10 cellular contexts compared by ENCODE assay signal in the genomic region with DNA sequence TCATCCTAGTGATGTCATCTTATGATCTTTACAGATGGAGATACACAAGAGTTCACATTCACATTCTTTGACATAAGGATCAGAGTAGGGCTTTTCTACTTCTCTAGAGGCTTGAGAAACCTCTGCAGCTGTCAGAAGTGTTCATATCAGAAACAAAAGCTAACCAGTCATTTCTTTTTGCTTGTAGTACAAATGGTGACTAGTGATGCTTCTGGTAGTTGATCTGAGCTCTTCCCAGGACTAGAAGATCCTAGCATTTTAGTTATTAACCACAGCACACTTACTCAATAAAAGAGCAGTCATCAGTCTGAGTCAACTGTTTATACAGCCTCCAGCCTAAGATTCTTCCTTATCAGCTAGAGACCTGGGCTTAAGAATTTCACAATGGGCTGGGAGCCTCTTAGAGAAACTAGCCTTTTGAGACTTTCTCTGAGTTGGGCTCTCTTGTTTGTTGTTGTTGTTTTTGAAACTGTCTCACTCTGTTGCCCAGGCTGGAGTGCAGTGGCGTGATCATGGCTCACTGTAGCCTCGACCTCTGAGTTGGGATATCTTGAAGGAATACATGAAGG.
DNase-seq lines count a peak whose midpoint lies in the region; ATAC-seq and TF ChIP-seq lines count a peak whose summit lies in the region.
"Had no signal": no experiment of that assay in that cellular context is flagged by ENCODE, and none has a peak within 500 bp of the region (broad histone marks: within the 10 kb centered on the region; RNA-seq: fewer than 3 reads in every experiment).

No MANE protein-coding gene starts in this region.

- H3K9me2 ChIP-seq in PC-9 (ENCODE audit: insufficient read depth) = no peaks in the 10 kb centered on the region; the same call in 1 of the 2 replicates

- H3K79me2 ChIP-seq in PC-9 (ENCODE audit: low read depth) = peaks cover 32% of the 10 kb centered on the region

- no peak overlapping the region for H3K27ac Mint-ChIP-seq in activated T-cell treated with anti-CD3 and anti-CD28 coated beads, Interleukin-2, amount 50 U/mL, for 72 hours

- H3K9me3 Mint-ChIP-seq in activated T-cell treated with anti-CD3 and anti-CD28 coated beads, Interleukin-2, amount 50 U/mL, for 72 hours = no peaks in the 10 kb centered on the region

- DNase-seq in activated T-cell treated with anti-CD3 and anti-CD28 coated beads, Interleukin-2, amount 50 U/mL, for 72 hours = no peak
- DNase-seq in activated T-cell treated with anti-CD3 and anti-CD28 coated beads, Interleukin-2, amount 50 U/mL, for 48 hours = no peak
- DNase-seq in PC-9 (peak; percentile 51 to 99), fibroblast of pulmonary artery (ENCODE audit: low read depth) (peak; percentile 94), stromal cell of bone marrow (ENCODE audit: low read depth) (peak; percentile 77)
- DNase-seq: stimulated activated CD4-positive, alpha-beta T cell treated with anti-CD3 and anti-CD28 coated beads, Interleukin-4, amount 100 ng/mL, for 4 hours had no signal

- H3K36me3 ChIP-seq in PC-9 (ENCODE audit: low read depth) = no peaks in the 10 kb centered on the region; the same call in 1 of the 2 replicates
- H3K36me3 ChIP-seq: cardiac muscle cell had no signal

- no peaks in the 10 kb centered on the region for H4K20me1 ChIP-seq in PC-9 (ENCODE audit: insufficient read depth)

- peak overlapping the region; percentile 84 for H3K4me2 ChIP-seq in PC-9

- CTCF ChIA-PET in PC-9 (lab: Charles Lee) = interaction anchor here (0.6 to 1.1 kb wide), 2 partner anchors 323 to 326 kb away, joined by 3 read pairs; no protein-coding TSS in a partner anchor

- H3K4me1 Mint-ChIP-seq in activated T-cell treated with anti-CD3 and anti-CD28 coated beads, Interleukin-2, amount 50 U/mL, for 72 hours (ENCODE audit: low read depth) = peaks cover 19% of the 10 kb centered on the region

- POLR2A ChIA-PET in PC-9 (lab: Charles Lee; ENCODE audit: unreplicated experiment) = interaction anchor here (0.5 to 0.9 kb wide), 7 partner anchors 27 to 1647 kb away, joined by 3 to 8 read pairs (median 4); no protein-coding TSS in a partner anchor

- TF ChIP-seq CTCF in PC-9 (conservative IDR thresholded peaks at IDR 0.05) (0 out of 2 replicates have a peak, but pooled peaks have one; percentile 15), fibroblast of pulmonary artery (IDR thresholded peaks at IDR 0.05; ENCODE audit: low read length, missing control alignments) (no peak)

- intact Hi-C loops in PC-9 (cut with micrococcal nuclease; ENCODE audit: unreplicated experiment) = loop anchor here (1.0 to 5.0 kb wide), 3 partner anchors 61 to 320 kb away; no protein-coding TSS in a partner anchor

- BruUV-seq in PC-9 (replicated peaks; lab: Mats Ljungman, UMichigan) = no TSS peak

- H3K4me3 Mint-ChIP-seq in activated T-cell treated with anti-CD3 and anti-CD28 coated beads, Interleukin-2, amount 50 U/mL, for 72 hours = peak overlapping the region in 1 of 2 donors; percentile 23

- H3K9me3 ChIP-seq in PC-9 (ENCODE audit: insufficient read depth, low read depth) = no peaks in the 10 kb centered on the region

- no peaks in the 10 kb centered on the region for H3K36me3 Mint-ChIP-seq in activated T-cell treated with anti-CD3 and anti-CD28 coated beads, Interleukin-2, amount 50 U/mL, for 72 hours (ENCODE audit: insufficient read depth in 2 of 2)

- H3K4me3 ChIP-seq in PC-9 (peak overlapping the region; percentile 55; the same call in 1 of the 2 replicates), fibroblast of pulmonary artery (replicated peaks; ENCODE audit: low read depth, low read length) (no peak overlapping the region)
- H3K4me3 ChIP-seq: cardiac muscle cell had no signal

- H3K4me1 ChIP-seq in PC-9 (replicated peaks; ENCODE audit: insufficient read depth) = peaks cover 55% of the 10 kb centered on the region

- no peaks in the 10 kb centered on the region for H3K27me3 ChIP-seq in PC-9 (ENCODE audit: insufficient read depth, low read depth)
- H3K27me3 ChIP-seq: cardiac muscle cell had no signal

- H2AFZ ChIP-seq in PC-9 = 0 out of 2 replicates have a peak overlapping the region, but pooled peaks have one; percentile 48

- peak; percentile 75 to 90 for ATAC-seq in activated T-cell treated with anti-CD3 and anti-CD28 coated beads, Interleukin-2, amount 50 U/mL, for 72 hours (replicated peaks in 1 of 2)
- no peak for ATAC-seq in HG03460 (IDR thresholded peaks at IDR 0.05; ENCODE audit: unreplicated experiment)
- no peak for ATAC-seq in GM21447 (IDR thresholded peaks at IDR 0.05; ENCODE audit: unreplicated experiment)
- ATAC-seq in HG03439 (IDR thresholded peaks at IDR 0.05; ENCODE audit: unreplicated experiment) = no peak

- peaks cover 9% of the 10 kb centered on the region for H3K27me3 Mint-ChIP-seq in activated T-cell treated with anti-CD3 and anti-CD28 coated beads, Interleukin-2, amount 50 U/mL, for 72 hours (ENCODE audit: low read depth)

- peaks cover 51% of the 10 kb centered on the region for H3F3A ChIP-seq in PC-9 (ENCODE audit: insufficient read depth, low read depth)

- H3K27ac ChIP-seq in PC-9 = peak overlapping the region; percentile 99
- H3K27ac ChIP-seq: cardiac muscle cell had no signal

Comparison
In these comparisons a context has a peak if more than half of its experiments do, and no peak if none do; other contexts are left out.
1. ATAC-seq: peak in activated T-cell treated with anti-CD3 and anti-CD28 coated beads, Interleukin-2, amount 50 U/mL, for 72 hours (2 of 2); none in HG03460 (single experiment), GM21447 (single experiment) and HG03439 (single experiment).
2. DNase-seq: peak in PC-9 (2 of 2), fibroblast of pulmonary artery (single experiment) and stromal cell of bone marrow (single experiment); none in activated T-cell treated with anti-CD3 and anti-CD28 coated beads, Interleukin-2, amount 50 U/mL, for 72 hours (0 of 2) and activated T-cell treated with anti-CD3 and anti-CD28 coated beads, Interleukin-2, amount 50 U/mL, for 48 hours (0 of 2).